7 cellular contexts compared by ENCODE assay signal in genomic region chr12:34386016-34386415, GRCh38.
"Had no signal": no experiment of that assay in that cellular context is flagged by ENCODE, and none has a peak within 500 bp of the region (broad histone marks: within the 10 kb centered on the region; RNA-seq: fewer than 3 reads in every experiment).

No MANE protein-coding gene starts in this region.

- H3K4me3 Mint-ChIP-seq: IgD-negative memory B cell had no signal

- H3K27ac ChIP-seq: HL-60 had no signal

- H3K36me3 Mint-ChIP-seq: IgD-negative memory B cell had no signal

- DNase-seq: IMR-90, KBM-7, KG1 had no signal

- H3K27ac Mint-ChIP-seq: IgD-negative memory B cell had no signal

- ATAC-seq: HepG2 had no signal

- FAIRE-seq: HepG2, HTR-8/SVneo had no signal

- H3K4me1 Mint-ChIP-seq: IgD-negative memory B cell had no signal
